2 cellular contexts compared by ENCODE assay signal in genomic region chr12:114648711-114649110, GRCh38.
TF ChIP-seq lines count a peak whose summit lies in the region.

No MANE protein-coding gene starts in this region.

TF ChIP-seq in A549, 52 proteins besides CTCF, POLR2A, EP300 and RAD21 (continued from another document):
- TF ChIP-seq, protein P1, sequence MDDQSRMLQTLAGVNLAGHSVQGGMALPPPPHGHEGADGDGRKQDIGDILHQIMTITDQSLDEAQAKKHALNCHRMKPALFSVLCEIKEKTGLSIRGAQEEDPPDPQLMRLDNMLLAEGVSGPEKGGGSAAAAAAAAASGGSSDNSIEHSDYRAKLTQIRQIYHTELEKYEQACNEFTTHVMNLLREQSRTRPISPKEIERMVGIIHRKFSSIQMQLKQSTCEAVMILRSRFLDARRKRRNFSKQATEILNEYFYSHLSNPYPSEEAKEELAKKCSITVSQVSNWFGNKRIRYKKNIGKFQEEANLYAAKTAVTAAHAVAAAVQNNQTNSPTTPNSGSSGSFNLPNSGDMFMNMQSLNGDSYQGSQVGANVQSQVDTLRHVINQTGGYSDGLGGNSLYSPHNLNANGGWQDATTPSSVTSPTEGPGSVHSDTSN (IDR thresholded peaks at IDR 0.05), result no peak
- TF ChIP-seq PHF8 (IDR thresholded peaks at IDR 0.05; ENCODE audit: borderline replicate concordance, low read depth) (no peak), KDM5A (IDR thresholded peaks at IDR 0.05) (no peak), ESRRA (IDR thresholded peaks at IDR 0.05; ENCODE audit: borderline replicate concordance, low read length) (no peak), ZNF302 (CRISPR knock-in tag; IDR thresholded peaks at IDR 0.05) (no peak)

TF ChIP-seq in HEK293, 187 proteins besides CTCF, POLR2A, EP300 and RAD21:
- TF ChIP-seq, protein P2, sequence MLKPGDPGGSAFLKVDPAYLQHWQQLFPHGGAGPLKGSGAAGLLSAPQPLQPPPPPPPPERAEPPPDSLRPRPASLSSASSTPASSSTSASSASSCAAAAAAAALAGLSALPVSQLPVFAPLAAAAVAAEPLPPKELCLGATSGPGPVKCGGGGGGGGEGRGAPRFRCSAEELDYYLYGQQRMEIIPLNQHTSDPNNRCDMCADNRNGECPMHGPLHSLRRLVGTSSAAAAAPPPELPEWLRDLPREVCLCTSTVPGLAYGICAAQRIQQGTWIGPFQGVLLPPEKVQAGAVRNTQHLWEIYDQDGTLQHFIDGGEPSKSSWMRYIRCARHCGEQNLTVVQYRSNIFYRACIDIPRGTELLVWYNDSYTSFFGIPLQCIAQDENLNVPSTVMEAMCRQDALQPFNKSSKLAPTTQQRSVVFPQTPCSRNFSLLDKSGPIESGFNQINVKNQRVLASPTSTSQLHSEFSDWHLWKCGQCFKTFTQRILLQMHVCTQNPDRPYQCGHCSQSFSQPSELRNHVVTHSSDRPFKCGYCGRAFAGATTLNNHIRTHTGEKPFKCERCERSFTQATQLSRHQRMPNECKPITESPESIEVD (tag by site-specific recombination; IDR thresholded peaks at IDR 0.05), result no peak
- TF ChIP-seq ZNF747 (tag by site-specific recombination; IDR thresholded peaks at IDR 0.05), result no peak
- no peak for TF ChIP-seq ZNF560 (tag by site-specific recombination; IDR thresholded peaks at IDR 0.05; ENCODE audit: borderline replicate concordance)
- peak; percentile 68; the same call in 1 of the 2 replicates for TF ChIP-seq ZNF768 (tag by site-specific recombination; IDR thresholded peaks at IDR 0.05)
